ENCODE assay signal across 8 cellular contexts in genomic region chr11:47552581-47553416, GRCh38. TPM values are rescaled to one million over a fixed set of nuclear protein-coding genes. Genes with fewer than 3 reads are reported as not detected.
A peak's percentile ranks its signal among the peaks of the same experiment; 100 is the strongest.
DNase-seq lines count a peak whose midpoint lies in the region; ATAC-seq and TF ChIP-seq lines count a peak whose summit lies in the region.

Gene CELF1 (minus strand): TSS chr11:47553132. CDS start chr11:47499523, 53,609 bp downstream.

- H3K27me3 ChIP-seq in thoracic aorta (replicated peaks; ENCODE audit: insufficient read depth): no peaks in the 10 kb centered on the region

- no peaks in the 10 kb centered on the region for H3K36me3 ChIP-seq in thoracic aorta

- H3K4me1 ChIP-seq in thoracic aorta (ENCODE audit: control insufficient read depth in 1 of 2, low read depth in 2 of 2): peaks cover 25 to 41% of the 10 kb centered on the region in 2 donors

- H3K4me3 ChIP-seq in GM12865 (ENCODE audit: low read depth, low read length) (peak within 1 kb of the TSS; percentile 94), thoracic aorta (peak within 1 kb of the TSS; percentile 85)

- peak; percentile 95 for DNase-seq in GM12865 (ENCODE audit: low read depth)
- DNase-seq in NCI-H1092 treated with DMSO at 0.1 percent for 48 hours (lab: John Stamatoyannopoulos, UW): peak; percentile 90
- peak; percentile 76 for DNase-seq in SKM-1 (lab: John Stamatoyannopoulos, UW; ENCODE audit: unreplicated experiment)
- peak; percentile 93 for DNase-seq in activated naive CD4-positive, alpha-beta T cell treated with anti-CD3 and anti-CD28 coated beads, Interleukin-2, amount 50 U/mL, for 72 hours (ENCODE audit: low spot score in 2 of 2)
- peak; percentile 92 for DNase-seq in glomerular visceral epithelial cell (ENCODE audit: extremely low spot score)
- peak; percentile 98 for DNase-seq in osteocyte (ENCODE audit: extremely low spot score, unreplicated experiment)
- DNase-seq in thoracic aorta (ENCODE audit: low spot score): peak; percentile 64

- H3K9me3 Mint-ChIP-seq in activated naive CD4-positive, alpha-beta T cell treated with anti-CD3 and anti-CD28 coated beads, Interleukin-2, amount 50 U/mL, for 72 hours: no peaks in the 10 kb centered on the region
- H3K9me3 Mint-ChIP-seq in osteocyte (ENCODE audit: unreplicated experiment): no peaks in the 10 kb centered on the region

- H3K27ac Mint-ChIP-seq in activated naive CD4-positive, alpha-beta T cell treated with anti-CD3 and anti-CD28 coated beads, Interleukin-2, amount 50 U/mL, for 72 hours: peak within 1 kb of the TSS; percentile 97 to 100
- peak within 1 kb of the TSS; percentile 95 for H3K27ac Mint-ChIP-seq in osteocyte (ENCODE audit: unreplicated experiment)

- H3K9me3 ChIP-seq in thoracic aorta: no peaks in the 10 kb centered on the region

- H3K27me3 Mint-ChIP-seq in osteocyte (ENCODE audit: unreplicated experiment): no peaks in the 10 kb centered on the region

- H3K4me3 Mint-ChIP-seq in osteocyte (ENCODE audit: unreplicated experiment): peak within 1 kb of the TSS; percentile 98

- peak; percentile 95 for ATAC-seq in HG02623 (IDR thresholded peaks at IDR 0.05; ENCODE audit: unreplicated experiment)
- ATAC-seq in activated naive CD4-positive, alpha-beta T cell treated with anti-CD3 and anti-CD28 coated beads, Interleukin-2, amount 50 U/mL, for 72 hours: peak; percentile 95 to 97
- ATAC-seq in thoracic aorta (ENCODE audit: insufficient number of reproducible peaks, low FRiP score, low read depth): peak; percentile 94

- peak; percentile 84 for TF ChIP-seq CTCF in GM12865 (IDR thresholded peaks at IDR 0.05; ENCODE audit: insufficient read depth, low read depth, low read length, missing control alignments)
- TF ChIP-seq CTCF in osteocyte (IDR thresholded peaks at IDR 0.05): peak; percentile 97
- TF ChIP-seq CTCF in thoracic aorta (IDR thresholded peaks at IDR 0.05): peak; percentile 93

- peak within 1 kb of the TSS; percentile 85 to 89 for H3K27ac ChIP-seq in thoracic aorta

- peaks cover 24% of the 10 kb centered on the region for H3K4me1 Mint-ChIP-seq in osteocyte (ENCODE audit: unreplicated experiment)

- H3K36me3 Mint-ChIP-seq in activated naive CD4-positive, alpha-beta T cell treated with anti-CD3 and anti-CD28 coated beads, Interleukin-2, amount 50 U/mL, for 72 hours: peaks cover 18 to 30% of the 10 kb centered on the region in 2 donors
- H3K36me3 Mint-ChIP-seq in osteocyte (ENCODE audit: unreplicated experiment): peaks cover 5% of the 10 kb centered on the region

RNA-seq across cellular contexts. Expression of gene CELF1, which starts in this region (rescaled TPM):
- 100 to 1,000 TPM; 105 to 128 TPM for total RNA-seq in activated naive CD4-positive, alpha-beta T cell treated with anti-CD3 and anti-CD28 coated beads, Interleukin-2, amount 50 U/mL, for 72 hours
- total RNA-seq in osteocyte: 88.6 and 100 TPM in 2 replicates
- total RNA-seq in thoracic aorta: 100 to 1,000 TPM; 112 to 114 TPM

Comparison
In these comparisons a context has a peak if more than half of its experiments do, and no peak if none do; other contexts are left out.
1. Peak in every context shown above with its lines: DNase-seq, ATAC-seq, H3K4me3 ChIP-seq and H3K27ac ChIP-seq.